ENCODE assay signal across 9 cellular contexts in the genomic region with DNA sequence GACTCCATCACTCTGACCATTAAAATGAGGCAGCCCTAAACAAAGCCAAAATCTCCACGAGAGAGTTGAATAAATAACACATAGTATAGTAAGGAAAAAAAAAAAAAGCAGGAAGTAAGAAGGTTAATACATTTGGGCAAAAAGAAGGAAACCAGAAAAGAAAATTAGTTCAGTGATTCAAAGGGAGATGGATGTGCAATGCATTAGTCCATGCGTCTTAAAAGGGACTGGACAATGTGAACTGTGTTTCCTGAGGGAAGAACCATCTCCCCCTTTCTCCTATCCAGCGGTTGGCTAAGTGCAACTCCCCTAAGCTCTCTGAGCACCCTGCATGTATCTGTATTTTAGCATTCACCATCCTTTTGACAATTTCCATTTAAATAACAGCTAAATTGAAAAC. TPM values are rescaled to one million over a fixed set of nuclear protein-coding genes. Genes with fewer than 3 reads are reported as not detected.
DNase-seq lines count a peak whose midpoint lies in the region; ATAC-seq, FAIRE-seq and TF ChIP-seq lines count a peak whose summit lies in the region.
"Had no signal": no experiment of that assay in that cellular context is flagged by ENCODE, and none has a peak within 500 bp of the region (broad histone marks: within the 10 kb centered on the region; RNA-seq: fewer than 3 reads in every experiment).

No MANE protein-coding gene starts in this region.

- H3K79me2 ChIP-seq in astrocyte (ENCODE audit: insufficient read depth, low read length) = peaks cover 62% of the 10 kb centered on the region

- H3K27me3 ChIP-seq in left ventricle myocardium inferior (ENCODE audit: low read depth) = no peaks in the 10 kb centered on the region
- H3K27me3 ChIP-seq in astrocyte (ENCODE audit: insufficient read depth, low read length) = no peaks in the 10 kb centered on the region
- H3K27me3 ChIP-seq in aorta (ENCODE audit: control insufficient read depth in 1 of 2, insufficient read depth in 2 of 2, low read length in 1 of 2) = no peaks in the 10 kb centered on the region

- peaks cover 14% of the 10 kb centered on the region for H3K4me1 Mint-ChIP-seq in astrocyte (ENCODE audit: low read depth, unreplicated experiment)
- H3K4me1 Mint-ChIP-seq in memory B cell = peaks cover 22% of the 10 kb centered on the region

- peaks cover 2% of the 10 kb centered on the region for H3K36me3 Mint-ChIP-seq in astrocyte (ENCODE audit: low read depth, unreplicated experiment)
- peaks cover 9% of the 10 kb centered on the region for H3K36me3 Mint-ChIP-seq in memory B cell

- H3K4me3 Mint-ChIP-seq in astrocyte (ENCODE audit: unreplicated experiment) = peak overlapping the region; percentile 98
- peak overlapping the region; percentile 70 for H3K4me3 Mint-ChIP-seq in memory B cell

- no peak for FAIRE-seq in astrocyte (lab: Jason Lieb, UNC)

- TF ChIP-seq CTCF in left ventricle myocardium inferior (IDR thresholded peaks at IDR 0.05; ENCODE audit: borderline replicate concordance) = no peak
- no peak for TF ChIP-seq CTCF in astrocyte (IDR thresholded peaks at IDR 0.05; ENCODE audit: insufficient read depth, low read depth, low read length)

- H3K4me1 ChIP-seq in left ventricle myocardium inferior (peaks cover 54% of the 10 kb centered on the region), astrocyte (ENCODE audit: insufficient read depth, low read length) (peaks cover 19% of the 10 kb centered on the region), aorta (ENCODE audit: control insufficient read depth in 1 of 2, insufficient read depth in 2 of 2, low read length in 2 of 2) (peaks cover 0 to 2% of the 10 kb centered on the region in 2 donors)

- H3K36me3 ChIP-seq in left ventricle myocardium inferior (peaks cover 48% of the 10 kb centered on the region), astrocyte (ENCODE audit: insufficient read depth, low read length) (peaks cover 9% of the 10 kb centered on the region), aorta (ENCODE audit: control insufficient read depth in 1 of 2, insufficient read depth in 2 of 2, low read length in 1 of 2) (peaks cover 0 to 2% of the 10 kb centered on the region in 2 donors)

- H2AFZ ChIP-seq in astrocyte (ENCODE audit: low read depth, low read length) = no peak overlapping the region

- intact Hi-C loops in left ventricle myocardium inferior (cut with micrococcal nuclease) (no loop called here), Right ventricle myocardium inferior (cut with DNase I) (loop anchor here (10.0 kb wide), 1 partner anchor 1201 kb away; a partner anchor contains a TSS), aorta (cut with DNase I) (no loop called here)

- DNase-seq in left ventricle myocardium inferior (no peak), Right ventricle myocardium inferior (ENCODE audit: missing footprints) (no peak), astrocyte (ENCODE audit: low read depth) (no peak), memory B cell (ENCODE audit: low spot score in 2 of 2) (no peak), aorta (no peak), ureter (ENCODE audit: low spot score) (no peak)
- DNase-seq: NCI-H524 treated with DMSO at 0.1 percent for 48 hours had no signal

- peak overlapping the region; percentile 88 for H3K4me2 ChIP-seq in astrocyte (ENCODE audit: low read length)

- WGBS in aorta, 2 donors = 18 to 26% methylated on average over 3 of the region's 3 CpGs

- H3K27ac Mint-ChIP-seq in astrocyte (ENCODE audit: unreplicated experiment) (no peak overlapping the region), memory B cell (peak overlapping the region; percentile 86)

- H3K9me3 Mint-ChIP-seq in astrocyte (ENCODE audit: unreplicated experiment) (no peaks in the 10 kb centered on the region), memory B cell (no peaks in the 10 kb centered on the region)

- H3K4me3 ChIP-seq in left ventricle myocardium inferior (peak overlapping the region; percentile 86), astrocyte (ENCODE audit: insufficient read depth, low read depth, low read length) (peak overlapping the region; percentile 89), aorta (ENCODE audit: low read length in 2 of 2) (peak overlapping the region; percentile 69 to 94)

- ATAC-seq in Right ventricle myocardium inferior (no peak), memory B cell (ENCODE audit: low read depth) (no peak), aorta (ENCODE audit: low FRiP score) (no peak), HG03135 (IDR thresholded peaks at IDR 0.05; ENCODE audit: unreplicated experiment) (no peak), GM18873 (IDR thresholded peaks at IDR 0.05; ENCODE audit: low FRiP score, unreplicated experiment) (no peak)

- H4K20me1 ChIP-seq in astrocyte (ENCODE audit: insufficient read depth, low read length) = no peaks in the 10 kb centered on the region

- peak overlapping the region; percentile 94 for H3K27ac ChIP-seq in left ventricle myocardium inferior (replicated peaks)
- H3K27ac ChIP-seq in astrocyte (ENCODE audit: low read depth, low read length) = no peak overlapping the region
- H3K27ac ChIP-seq in aorta (ENCODE audit: low read depth in 1 of 2, low read length in 2 of 2) = no peak overlapping the region

- H3K27me3 Mint-ChIP-seq in astrocyte (ENCODE audit: low read depth, unreplicated experiment) = no peaks in the 10 kb centered on the region
- H3K27me3 Mint-ChIP-seq in memory B cell = no peaks in the 10 kb centered on the region

- peak overlapping the region; percentile 94 for H3K9ac ChIP-seq in astrocyte (ENCODE audit: low read length)

- H3K9me3 ChIP-seq in left ventricle myocardium inferior (replicated peaks) = no peaks in the 10 kb centered on the region
- no peaks in the 10 kb centered on the region for H3K9me3 ChIP-seq in astrocyte (ENCODE audit: insufficient read depth, low read depth, low read length)
- no peaks in the 10 kb centered on the region for H3K9me3 ChIP-seq in aorta (ENCODE audit: control insufficient read depth, low read length)

RNA-seq across cellular contexts. Expression of a gene that starts 1.4 kb away (rescaled TPM):
- 12.8 TPM for total RNA-seq in left ventricle myocardium inferior
- total RNA-seq in Right ventricle myocardium inferior = 14.4 TPM
- 12.7 and 15.7 TPM in 2 replicates for total RNA-seq in astrocyte
- total RNA-seq in aorta = 10 to 100 TPM; 19.5 to 26.4 TPM
- 10 to 100 TPM; 21.8 to 29.9 TPM for polyA plus RNA-seq in aorta
- total RNA-seq in ureter = 32.1 TPM

RNA-seq across cellular contexts. Expression of a gene that starts 1.5 kb away (rescaled TPM):
- total RNA-seq in left ventricle myocardium inferior (10.2 TPM), Right ventricle myocardium inferior (11.0 TPM), astrocyte (23.7 and 25.6 TPM in 2 replicates), aorta (10 to 100 TPM; 12.4 to 17.0 TPM), ureter (31.8 TPM)
- polyA plus RNA-seq in aorta = 1 to 10 TPM; 5.0 to 8.5 TPM
